Comparison of ENCODE assay signal across 9 cellular contexts in genomic region chr19:34366670-34367423, GRCh38. TPM values are rescaled to one million over a fixed set of nuclear protein-coding genes. Genes with fewer than 3 reads are reported as not detected.
DNase-seq lines count a peak whose midpoint lies in the region; ATAC-seq and TF ChIP-seq lines count a peak whose summit lies in the region.
"Had no signal": no experiment of that assay in that cellular context is flagged by ENCODE, and none has a peak within 500 bp of the region (broad histone marks: within the 10 kb centered on the region; RNA-seq: fewer than 3 reads in every experiment).

No MANE protein-coding gene starts in this region.

- no peaks in the 10 kb centered on the region for H3K27me3 Mint-ChIP-seq in WTC11 (ENCODE audit: low read depth)

- H3K4me1 ChIP-seq in cardiac muscle cell (ENCODE audit: low read depth) (peaks cover 26% of the 10 kb centered on the region), right cardiac atrium (ENCODE audit: control insufficient read depth, insufficient read depth, low read length) (peaks cover 16% of the 10 kb centered on the region), tibial artery (peaks cover 0 to 32% (median 21%) of the 10 kb centered on the region in 4 donors)

- H3K4me3 Mint-ChIP-seq in WTC11, result peak overlapping the region; percentile 98

- H3K36me3 Mint-ChIP-seq in WTC11, result peaks cover 49% of the 10 kb centered on the region

- intact Hi-C loops in left ventricle myocardium superior (cut with micrococcal nuclease) (no loop called here), right cardiac atrium (cut with DNase I) (no loop called here), tibial artery (cut with DNase I; ENCODE audit: low total_unique reads) (no loop called here)

- H3K36me3 ChIP-seq in cardiac muscle cell (peaks cover 47% of the 10 kb centered on the region), tibial artery (peaks cover 22 to 49% (median 29%) of the 10 kb centered on the region in 3 donors)

- H3K4me1 Mint-ChIP-seq in WTC11, result peaks cover 35% of the 10 kb centered on the region

- no peak overlapping the region for H3K27ac ChIP-seq in cardiac muscle cell
- H3K27ac ChIP-seq in right cardiac atrium (ENCODE audit: low read length), result peak overlapping the region; percentile 16
- H3K27ac ChIP-seq in tibial artery, result no peak overlapping the region

- POLR2A ChIA-PET in WTC11 (lab: Charles Lee), result no interaction called here

- no peak for TF ChIP-seq CTCF in cardiac muscle cell (IDR thresholded peaks at IDR 0.05; ENCODE audit: low read depth, low read length)
- TF ChIP-seq CTCF in WTC11 (IDR thresholded peaks at IDR 0.05), result no peak
- no peak for TF ChIP-seq CTCF in tibial artery (IDR thresholded peaks at IDR 0.05)

- ATAC-seq in left ventricle myocardium superior (no peak), WTC11 (no peak), right cardiac atrium (peak in 1 of 2 donors; percentile 4), HG02840 (IDR thresholded peaks at IDR 0.05; ENCODE audit: low FRiP score, unreplicated experiment) (no peak)

- 69% methylated on average over 9 of the region's 9 CpGs for WGBS in right cardiac atrium

- H3K9me3 ChIP-seq in cardiac muscle cell (ENCODE audit: low read depth) (no peaks in the 10 kb centered on the region), right cardiac atrium (ENCODE audit: control insufficient read depth, low read length) (no peaks in the 10 kb centered on the region), tibial artery (no peaks in the 10 kb centered on the region)

- DNase-seq in cardiac muscle cell (ENCODE audit: low read depth in 1 of 2, low spot score in 1 of 2) (peak in 1 of 2 donors; percentile 93), left ventricle myocardium superior (no peak), WTC11 (ENCODE audit: low spot score) (no peak), right cardiac atrium (peak in 2 of 3 donors; percentile 36 to 45), tibial artery (no peak), NCI-H82 (lab: John Stamatoyannopoulos, UW) (no peak), NCI-H2227 treated with DMSO at 0.1 percent for 48 hours (lab: John Stamatoyannopoulos, UW) (no peak)
- DNase-seq: NCI-H1048 had no signal

- H3K27me3 ChIP-seq in cardiac muscle cell (no peaks in the 10 kb centered on the region), right cardiac atrium (ENCODE audit: control insufficient read depth, insufficient read depth) (no peaks in the 10 kb centered on the region), tibial artery (no peaks in the 10 kb centered on the region)

- no peaks in the 10 kb centered on the region for H3K9me3 Mint-ChIP-seq in WTC11

- peak overlapping the region; percentile 100 for H3K4me3 ChIP-seq in cardiac muscle cell
- peak overlapping the region; percentile 92 for H3K4me3 ChIP-seq in right cardiac atrium (ENCODE audit: low read length)
- peak overlapping the region; percentile 67 to 94 for H3K4me3 ChIP-seq in tibial artery

- no peak overlapping the region for H3K27ac Mint-ChIP-seq in WTC11

- CTCF ChIA-PET in WTC11 (lab: Charles Lee), result interaction anchor here (1.2 kb wide), 1 partner anchor 472 kb away, joined by 3 read pairs; no protein-coding TSS in a partner anchor

TF ChIP-seq in WTC11, 78 proteins besides CTCF, POLR2A, EP300 and RAD21:
- TF ChIP-seq MAX (CRISPR knock-in tag; IDR thresholded peaks at IDR 0.05), result no peak
- TF ChIP-seq, protein P1, sequence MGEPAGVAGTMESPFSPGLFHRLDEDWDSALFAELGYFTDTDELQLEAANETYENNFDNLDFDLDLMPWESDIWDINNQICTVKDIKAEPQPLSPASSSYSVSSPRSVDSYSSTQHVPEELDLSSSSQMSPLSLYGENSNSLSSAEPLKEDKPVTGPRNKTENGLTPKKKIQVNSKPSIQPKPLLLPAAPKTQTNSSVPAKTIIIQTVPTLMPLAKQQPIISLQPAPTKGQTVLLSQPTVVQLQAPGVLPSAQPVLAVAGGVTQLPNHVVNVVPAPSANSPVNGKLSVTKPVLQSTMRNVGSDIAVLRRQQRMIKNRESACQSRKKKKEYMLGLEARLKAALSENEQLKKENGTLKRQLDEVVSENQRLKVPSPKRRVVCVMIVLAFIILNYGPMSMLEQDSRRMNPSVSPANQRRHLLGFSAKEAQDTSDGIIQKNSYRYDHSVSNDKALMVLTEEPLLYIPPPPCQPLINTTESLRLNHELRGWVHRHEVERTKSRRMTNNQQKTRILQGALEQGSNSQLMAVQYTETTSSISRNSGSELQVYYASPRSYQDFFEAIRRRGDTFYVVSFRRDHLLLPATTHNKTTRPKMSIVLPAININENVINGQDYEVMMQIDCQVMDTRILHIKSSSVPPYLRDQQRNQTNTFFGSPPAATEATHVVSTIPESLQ (CRISPR knock-in tag; IDR thresholded peaks at IDR 0.05), result no peak
- TF ChIP-seq SOX15 (CRISPR knock-in tag; IDR thresholded peaks at IDR 0.05), result no peak
- TF ChIP-seq, protein P2, sequence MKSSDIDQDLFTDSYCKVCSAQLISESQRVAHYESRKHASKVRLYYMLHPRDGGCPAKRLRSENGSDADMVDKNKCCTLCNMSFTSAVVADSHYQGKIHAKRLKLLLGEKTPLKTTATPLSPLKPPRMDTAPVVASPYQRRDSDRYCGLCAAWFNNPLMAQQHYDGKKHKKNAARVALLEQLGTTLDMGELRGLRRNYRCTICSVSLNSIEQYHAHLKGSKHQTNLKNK (CRISPR knock-in tag; IDR thresholded peaks at IDR 0.05), result no peak
- no peak for TF ChIP-seq ATF1 (CRISPR knock-in tag; IDR thresholded peaks at IDR 0.05)
- TF ChIP-seq GRHL2 (CRISPR knock-in tag; IDR thresholded peaks at IDR 0.05; ENCODE audit: insufficient replicate concordance, severe bottlenecking), result no peak

RNA-seq across cellular contexts. Expression of gene GPI, which starts 1.9 kb away (rescaled TPM):
- total RNA-seq in cardiac muscle cell, result 618 and 670 TPM in 2 replicates
- polyA plus RNA-seq in cardiac muscle cell, result 791 and 862 TPM in 2 replicates
- 553 TPM for total RNA-seq in left ventricle myocardium superior
- 389 to 452 TPM (median 446 TPM) in 3 replicates for total RNA-seq in WTC11 (2021)
- total RNA-seq in right cardiac atrium, result 100 to 1,000 TPM; 362 to 456 (median 404) TPM
- polyA plus RNA-seq in right cardiac atrium, result 285 TPM

RNA-seq across cellular contexts. Expression of gene PDCD2L, which starts 37.4 kb away (rescaled TPM):
- 37.6 and 39.3 TPM in 2 replicates for total RNA-seq in cardiac muscle cell
- polyA plus RNA-seq in cardiac muscle cell, result 14.9 and 25.5 TPM in 2 replicates
- total RNA-seq in left ventricle myocardium superior, result 8.9 TPM
- 38.0 to 43.4 TPM (median 41.2 TPM) in 3 replicates for total RNA-seq in WTC11 (2021)
- 10 to 100 TPM in 1 of 4 donors, 1 to 10 TPM in 3; 8.0 to 12.8 (median 9.5) TPM for total RNA-seq in right cardiac atrium
- polyA plus RNA-seq in right cardiac atrium, result 9.2 TPM

Comparison
In these comparisons a context has a peak if more than half of its experiments do, and no peak if none do; other contexts are left out.
1. DNase-seq: peak in right cardiac atrium (2 of 3); none in left ventricle myocardium superior (single experiment), WTC11 (single experiment), tibial artery (0 of 2), NCI-H82 (single experiment) and NCI-H2227 treated with DMSO at 0.1 percent for 48 hours (single experiment).
2. Peak in every context shown above with its lines, with median percentiles within 50 percentile points of each other: H3K4me3 ChIP-seq.